In the genomic region with DNA sequence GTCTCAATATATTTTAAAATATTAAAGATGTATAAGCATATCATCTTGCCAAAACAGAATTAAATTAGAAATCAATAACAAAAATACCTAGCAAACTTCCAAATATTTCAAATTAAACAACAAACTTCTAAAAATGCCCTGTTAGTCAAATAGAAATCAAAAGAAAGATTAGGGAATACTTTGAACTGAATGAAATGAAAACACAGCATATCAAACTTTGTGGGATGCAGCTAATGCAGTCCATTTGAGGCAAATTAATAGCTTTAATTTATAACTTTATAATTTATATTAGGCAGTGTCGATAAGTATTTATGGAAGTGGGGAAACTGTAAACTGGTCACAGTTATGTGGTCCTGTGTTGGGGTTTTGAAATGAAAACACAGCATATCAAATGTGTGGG, we compare ENCODE assay signal across 34 cellular contexts. TPM values are rescaled to one million over a fixed set of nuclear protein-coding genes. Genes with fewer than 3 reads are reported as not detected.
"Had no signal": no experiment of that assay in that cellular context is flagged by ENCODE, and none has a peak within 500 bp of the region (broad histone marks: within the 10 kb centered on the region; RNA-seq: fewer than 3 reads in every experiment).

No MANE protein-coding gene starts in this region.

- DNase-seq: colonic mucosa; cortex of kidney; effector CD8-positive, alpha-beta T cell; effector memory CD8-positive, alpha-beta T cell; endodermal cell; erythroblast; esophagus squamous epithelium; foreskin fibroblast; foreskin melanocyte; gastrocnemius medialis; glutamatergic neuron; heart right ventricle; hippocampal formation; left colon; left ventricle myocardium superior; lower lobe of right lung; mesenchymal stem cell; mucosa of descending colon; naive B cell had no signal

- ATAC-seq: effector memory CD8-positive, alpha-beta T cell; esophagus mucosa; gastrocnemius medialis; heart right ventricle; left colon; left lung; left ventricle myocardium superior; lower lobe of right lung; mucosa of descending colon; naive thymus-derived CD8-positive, alpha-beta T cell had no signal

- H3K4me3 Mint-ChIP-seq: dendritic cell treated with granulocyte-macrophage colony-stimulating factor and Interleukin-4, amounts not matched to agents 40 ng/mL and 50 ng/mL, for 4 days; effector memory CD8-positive, alpha-beta T cell; endodermal cell; mesothelial cell of epicardium; naive B cell; naive thymus-derived CD8-positive, alpha-beta T cell had no signal

- H3K9me3 ChIP-seq: colonic mucosa had no signal

- H3K36me3 ChIP-seq: colonic mucosa, esophagus squamous epithelium, gastrocnemius medialis, heart right ventricle, left lung, lower lobe of right lung had no signal

- H3K4me1 ChIP-seq: colonic mucosa, esophagus squamous epithelium, gastrocnemius medialis, heart right ventricle, left lung, lower lobe of right lung had no signal

- H3K27me3 ChIP-seq: colonic mucosa, gastrocnemius medialis, heart right ventricle, left lung had no signal

- FAIRE-seq: endometrium, islet of Langerhans, keratinocyte had no signal

- H3K27ac ChIP-seq: colonic mucosa, epithelial cell of prostate, esophagus squamous epithelium, gastrocnemius medialis, heart right ventricle, left lung, lower lobe of right lung had no signal

- H3K4me1 Mint-ChIP-seq: endodermal cell; mesothelial cell of epicardium; naive B cell; naive thymus-derived CD8-positive, alpha-beta T cell had no signal

- H3K4me3 ChIP-seq: colonic mucosa, gastrocnemius medialis, heart right ventricle, left lung, lower lobe of right lung, mucosa of descending colon had no signal

RNA-seq across cellular contexts. Expression of gene SLC6A3, which starts 17.1 kb away (rescaled TPM):
- total RNA-seq: colonic mucosa, dermis microvascular lymphatic vessel endothelial cell, gastrocnemius medialis, glomerular endothelial cell, kidney epithelial cell, left colon, left ventricle myocardium superior, lower leg skin, lung microvascular endothelial cell, mesenteric fat pad, mucosa of descending colon had no signal
